In genomic region chr11:113952070-113952469, GRCh38 we compare ENCODE assay signal across 22 cellular contexts. TPM values are rescaled to one million over a fixed set of nuclear protein-coding genes. Genes with fewer than 3 reads are reported as not detected.
"Had no signal": no experiment of that assay in that cellular context is flagged by ENCODE, and none has a peak within 500 bp of the region (broad histone marks: within the 10 kb centered on the region; RNA-seq: fewer than 3 reads in every experiment).

No MANE protein-coding gene starts in this region.

- H3K36me3 ChIP-seq: ascending aorta, gastrocnemius medialis, heart left ventricle, sigmoid colon had no signal

- ATAC-seq: activated CD4-positive, CD25-positive, alpha-beta regulatory T cell treated with anti-CD3 and anti-CD28 coated beads, Interleukin-2, amount 50 U/mL, for 24 hours; activated naive CD8-positive, alpha-beta T cell treated with anti-CD3 and anti-CD28 coated beads, Interleukin-2, amount 50 U/mL, for 24 hours; activated T-cell treated with anti-CD3 and anti-CD28 coated beads, Interleukin-2, amount 50 U/mL, for 4 hours; gastrocnemius medialis; stimulated activated memory B cell treated with anti-CD40 and anti-IgM and Interleukin-4, amounts not matched to agents 10 μg/mL and 1 μg/mL and 100 μg/mL, for 72 hours had no signal

- H3K27ac ChIP-seq: ascending aorta, coronary artery, gastrocnemius medialis, heart left ventricle, sigmoid colon had no signal

- H3K4me3 ChIP-seq: ascending aorta, coronary artery, gastrocnemius medialis, heart left ventricle, sigmoid colon had no signal

- H3K27me3 ChIP-seq: ascending aorta had no signal

- H3K9me3 ChIP-seq: ascending aorta, gastrocnemius medialis, heart left ventricle, sigmoid colon had no signal

- H3K4me1 ChIP-seq: ascending aorta, gastrocnemius medialis, heart left ventricle, sigmoid colon had no signal

- DNase-seq: activated CD4-positive, alpha-beta T cell treated with anti-CD3 and anti-CD28 coated beads, Interleukin-2, amount 50 U/mL, for 1 hour; activated CD8-positive, alpha-beta memory T cell treated with anti-CD3 and anti-CD28 coated beads, Interleukin-2, amount 50 U/mL, for 4 hours; activated naive CD4-positive, alpha-beta T cell treated with anti-CD3 and anti-CD28 coated beads for 36 hours; activated naive CD8-positive, alpha-beta T cell treated with anti-CD3 and anti-CD28 coated beads, Interleukin-2, amount 50 U/mL, for 24 hours; activated T-cell treated with anti-CD3 and anti-CD28 coated beads, Interleukin-2, amount 50 U/mL, for 4 hours; erythroblast; gastrocnemius medialis; heart left ventricle; immature natural killer cell; mesenchymal stem cell; naive thymus-derived CD4-positive, alpha-beta T cell; sigmoid colon; stimulated activated CD4-positive, alpha-beta T cell treated with anti-CD3 and anti-CD28 coated beads, Interleukin-4, amount 100 ng/mL, for 24 hours; T-helper 1 cell; T1000 had no signal

RNA-seq across cellular contexts. Expression of gene HTR3A, which starts 22.8 kb away (rescaled TPM):
- total RNA-seq: activated naive CD4-positive, alpha-beta T cell treated with anti-CD3 and anti-CD28 coated beads for 36 hours; activated T-cell treated with anti-CD3 and anti-CD28 coated beads, Interleukin-2, amount 50 U/mL, for 4 hours; ascending aorta; gastrocnemius medialis; liver; naive thymus-derived CD4-positive, alpha-beta T cell had no signal
- polyA plus RNA-seq: immature natural killer cell; liver; naive thymus-derived CD4-positive, alpha-beta T cell had no signal

RNA-seq across cellular contexts. Expression of gene HTR3B, which starts 47.5 kb away (rescaled TPM):
- total RNA-seq: activated naive CD4-positive, alpha-beta T cell treated with anti-CD3 and anti-CD28 coated beads for 36 hours; activated T-cell treated with anti-CD3 and anti-CD28 coated beads, Interleukin-2, amount 50 U/mL, for 4 hours; ascending aorta; gastrocnemius medialis; heart left ventricle; liver; mucosa of gallbladder; naive thymus-derived CD4-positive, alpha-beta T cell; sigmoid colon; urinary bladder had no signal
- polyA plus RNA-seq: heart left ventricle; immature natural killer cell; liver; naive thymus-derived CD4-positive, alpha-beta T cell; urinary bladder had no signal
